24 cellular contexts compared by ENCODE assay signal in the genomic region with DNA sequence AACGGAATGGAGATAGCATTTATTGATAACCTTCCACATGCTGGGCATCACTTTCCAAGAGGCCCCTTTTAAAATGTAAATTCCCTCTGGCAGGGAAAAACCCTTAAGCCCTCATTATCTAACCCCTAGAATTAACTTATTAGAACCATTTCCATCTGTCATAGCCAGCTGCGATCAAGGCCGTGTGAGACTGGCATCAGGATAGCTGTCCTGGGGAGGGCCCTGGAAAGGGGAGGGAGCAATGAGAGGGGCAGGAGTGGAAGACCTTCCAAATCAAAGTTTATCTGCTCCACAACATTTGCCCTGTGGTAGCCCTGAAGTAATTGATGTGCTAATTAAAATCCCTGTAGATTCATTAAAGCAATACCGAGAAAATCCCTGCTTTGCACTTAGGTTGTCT.
"Had no signal": no experiment of that assay in that cellular context is flagged by ENCODE, and none has a peak within 500 bp of the region (broad histone marks: within the 10 kb centered on the region; RNA-seq: fewer than 3 reads in every experiment).

No MANE protein-coding gene starts in this region.

- H3K27me3 ChIP-seq: hepatocyte, ovary, right lobe of liver, suprapubic skin, thyroid gland, upper lobe of left lung, uterus had no signal

- H3K4me1 ChIP-seq: foreskin keratinocyte, suprapubic skin, thyroid gland, upper lobe of left lung, uterus had no signal

- H3K4me3 ChIP-seq: hepatocyte, ovary, right lobe of liver, suprapubic skin, thyroid gland, upper lobe of left lung, uterus had no signal

- H3K9me3 ChIP-seq: ovary, right lobe of liver, suprapubic skin, thyroid gland, upper lobe of left lung, uterus had no signal

- H3K79me2 ChIP-seq: hepatocyte had no signal

- H2AFZ ChIP-seq: hepatocyte had no signal

- H3K36me3 ChIP-seq: ovary, right lobe of liver, suprapubic skin, thyroid gland, upper lobe of left lung, uterus had no signal

- H3K9me3 Mint-ChIP-seq: endodermal cell; mesothelial cell of epicardium; natural killer cell; neural crest cell; stimulated activated effector memory CD8-positive, alpha-beta T cell treated with anti-CD3 and anti-CD28 coated beads, Interleukin-12 subunit alpha, Interleukin-12 subunit beta, amount 100 ng/mL, for 72 hours had no signal

- H3K27ac ChIP-seq: foreskin keratinocyte, hepatocyte, ovary, right lobe of liver, suprapubic skin, thyroid gland, upper lobe of left lung, uterus had no signal

- H3K4me3 Mint-ChIP-seq: endodermal cell; mesothelial cell of epicardium; natural killer cell; neural crest cell; stimulated activated effector memory CD8-positive, alpha-beta T cell treated with anti-CD3 and anti-CD28 coated beads, Interleukin-12 subunit alpha, Interleukin-12 subunit beta, amount 100 ng/mL, for 72 hours had no signal

- FAIRE-seq: colon, endothelial cell of umbilical vein, islet of Langerhans had no signal

- DNase-seq: effector CD4-positive, alpha-beta T cell; endodermal cell; erythroblast; foreskin keratinocyte; head of caudate nucleus; kidney glomerular epithelial cell; mammary epithelial cell; natural killer cell; ovary; right lobe of liver; stimulated activated CD4-positive, alpha-beta T cell treated with anti-CD3 and anti-CD28 coated beads, Interleukin-4, amount 100 ng/mL, for 1 hour; stimulated activated CD8-positive, alpha-beta memory T cell treated with anti-CD3 and anti-CD28 coated beads, Interleukin-4, amount 100 ng/mL, for 48 hours; stimulated activated naive CD8-positive, alpha-beta T cell treated with anti-CD3 and anti-CD28 coated beads, Interleukin-15, Interleukin-2, amounts not matched to agents 100 U/mL and 50 U/mL, for 24 hours; thyroid gland; upper lobe of left lung; uterus had no signal

- H3K4me2 ChIP-seq: hepatocyte had no signal

- H3K36me3 Mint-ChIP-seq: mesothelial cell of epicardium; natural killer cell; stimulated activated effector memory CD8-positive, alpha-beta T cell treated with anti-CD3 and anti-CD28 coated beads, Interleukin-12 subunit alpha, Interleukin-12 subunit beta, amount 100 ng/mL, for 72 hours had no signal

- H3K27ac Mint-ChIP-seq: endodermal cell; mesothelial cell of epicardium; natural killer cell; stimulated activated effector memory CD8-positive, alpha-beta T cell treated with anti-CD3 and anti-CD28 coated beads, Interleukin-12 subunit alpha, Interleukin-12 subunit beta, amount 100 ng/mL, for 72 hours had no signal

- H3K4me1 Mint-ChIP-seq: mesothelial cell of epicardium; stimulated activated effector memory CD8-positive, alpha-beta T cell treated with anti-CD3 and anti-CD28 coated beads, Interleukin-12 subunit alpha, Interleukin-12 subunit beta, amount 100 ng/mL, for 72 hours had no signal
